8 cellular contexts compared by ENCODE assay signal in genomic region chr15:85582719-85583089, GRCh38.
DNase-seq lines count a peak whose midpoint lies in the region; ATAC-seq and TF ChIP-seq lines count a peak whose summit lies in the region.

No MANE protein-coding gene starts in this region.

- CTCF ChIA-PET in activated CD8-positive, alpha-beta memory T cell treated with anti-CD3 and anti-CD28 coated beads, Interleukin-2, amount 10 ng/mL, durations not matched to agents 7 days and 5 days (lab: Charles Lee), result interaction anchor here (0.7 to 3.6 kb wide), 14 partner anchors 12 to 286 kb away, joined by 3 to 23 read pairs (median 4); no protein-coding TSS in a partner anchor

- H3K4me1 Mint-ChIP-seq in activated CD8-positive, alpha-beta memory T cell treated with anti-CD3 and anti-CD28 coated beads, Interleukin-2, amount 10 ng/mL, durations not matched to agents 7 days and 5 days, result peaks cover 77% of the 10 kb centered on the region

- ATAC-seq in GM19397 (IDR thresholded peaks at IDR 0.05; ENCODE audit: unreplicated experiment) (peak; percentile 41), HG03571 (IDR thresholded peaks at IDR 0.05; ENCODE audit: unreplicated experiment) (peak; percentile 47)
- peak; percentile 84 for ATAC-seq in activated CD8-positive, alpha-beta memory T cell treated with anti-CD3 and anti-CD28 coated beads, Interleukin-2, amount 10 ng/mL, durations not matched to agents 7 days and 5 days

- H3K27me3 Mint-ChIP-seq in activated CD8-positive, alpha-beta memory T cell treated with anti-CD3 and anti-CD28 coated beads, Interleukin-2, amount 10 ng/mL, durations not matched to agents 7 days and 5 days, result no peaks in the 10 kb centered on the region

- H3K27ac Mint-ChIP-seq in activated CD8-positive, alpha-beta memory T cell treated with anti-CD3 and anti-CD28 coated beads, Interleukin-2, amount 10 ng/mL, durations not matched to agents 7 days and 5 days, result peak overlapping the region; percentile 99

- no peaks in the 10 kb centered on the region for H3K9me3 Mint-ChIP-seq in activated CD8-positive, alpha-beta memory T cell treated with anti-CD3 and anti-CD28 coated beads, Interleukin-2, amount 10 ng/mL, durations not matched to agents 7 days and 5 days (ENCODE audit: low read depth)

- H3K36me3 Mint-ChIP-seq in activated CD8-positive, alpha-beta memory T cell treated with anti-CD3 and anti-CD28 coated beads, Interleukin-2, amount 10 ng/mL, durations not matched to agents 7 days and 5 days, result peaks cover 45% of the 10 kb centered on the region

- H3K4me3 Mint-ChIP-seq in activated CD8-positive, alpha-beta memory T cell treated with anti-CD3 and anti-CD28 coated beads, Interleukin-2, amount 10 ng/mL, durations not matched to agents 7 days and 5 days, result peak overlapping the region; percentile 82

- TF ChIP-seq CTCF in fibroblast of mammary gland (conservative IDR thresholded peaks at IDR 0.05; ENCODE audit: control insufficient read depth, insufficient read depth, low read depth, low read length), result no peak
- TF ChIP-seq CTCF in retinal pigment epithelial cell (conservative IDR thresholded peaks at IDR 0.05; ENCODE audit: low read depth, low read length), result no peak

- peak; percentile 88 for DNase-seq in activated CD8-positive, alpha-beta memory T cell treated with anti-CD3 and anti-CD28 coated beads, Interleukin-2, amount 10 ng/mL, durations not matched to agents 7 days and 5 days
- peak; percentile 58 for DNase-seq in fibroblast of mammary gland (ENCODE audit: low read depth)
- no peak for DNase-seq in retinal pigment epithelial cell (ENCODE audit: low read depth)
- no peak for DNase-seq in cerebellum (ENCODE audit: low spot score)
- no peak for DNase-seq in amniotic stem cell (lab: John Stamatoyannopoulos, UW)
- no peak for DNase-seq in NCI-H1092 (lab: John Stamatoyannopoulos, UW)

- H3K4me3 ChIP-seq in fibroblast of mammary gland (ENCODE audit: control insufficient read depth, low read depth, low read length) (peak overlapping the region; percentile 2), retinal pigment epithelial cell (ENCODE audit: low read length) (peak overlapping the region; percentile 5)

Comparison
In these comparisons a context has a peak if more than half of its experiments do, and no peak if none do; other contexts are left out.
1. DNase-seq: peak in activated CD8-positive, alpha-beta memory T cell treated with anti-CD3 and anti-CD28 coated beads, Interleukin-2, amount 10 ng/mL, durations not matched to agents 7 days and 5 days (single experiment) and fibroblast of mammary gland (single experiment); none in retinal pigment epithelial cell (single experiment), cerebellum (single experiment), amniotic stem cell (single experiment) and NCI-H1092 (single experiment).
2. Peak in every context shown above with its lines, with median percentiles within 50 percentile points of each other: ATAC-seq.